Comparison of ENCODE assay signal across 23 cellular contexts in genomic region chr12:18706798-18707197, GRCh38. TPM values are rescaled to one million over a fixed set of nuclear protein-coding genes. Genes with fewer than 3 reads are reported as not detected.
"Had no signal": no experiment of that assay in that cellular context is flagged by ENCODE, and none has a peak within 500 bp of the region (broad histone marks: within the 10 kb centered on the region; RNA-seq: fewer than 3 reads in every experiment).

No MANE protein-coding gene starts in this region.

- H3K4me3 ChIP-seq: pancreas, sigmoid colon, thyroid gland had no signal

- ATAC-seq: activated CD4-positive, alpha-beta T cell treated with anti-CD3 and anti-CD28 coated beads for 36 hours; activated T-cell treated with anti-CD3 and anti-CD28 coated beads, Interleukin-2, amount 50 U/mL, for 4 hours; naive thymus-derived CD8-positive, alpha-beta T cell; pancreas; stimulated activated effector memory CD8-positive, alpha-beta T cell treated with anti-CD3 and anti-CD28 coated beads, Interleukin-12 subunit alpha, Interleukin-12 subunit beta, amount 100 ng/mL, for 72 hours; T-helper 17 cell had no signal

- DNase-seq: activated CD4-positive, alpha-beta memory T cell treated with anti-CD3 and anti-CD28 coated beads, Interleukin-2, amount 10 ng/mL, durations not matched to agents 7 days and 5 days; activated CD4-positive, alpha-beta T cell treated with anti-CD3 and anti-CD28 coated beads for 36 hours; activated effector memory CD4-positive, alpha-beta T cell treated with Interleukin-2 at 50 U/mL for 16 hours; activated naive CD4-positive, alpha-beta T cell treated with anti-CD3 and anti-CD28 coated beads, Interleukin-2, amount 50 U/mL, for 16 hours; activated T-cell treated with anti-CD3 and anti-CD28 coated beads, Interleukin-2, amount 50 U/mL, for 4 hours; brain microvascular endothelial cell; dermis blood vessel endothelial cell; glutamatergic neuron; hypothalamus; kidney glomerular epithelial cell; mesenchymal stem cell; naive thymus-derived CD8-positive, alpha-beta T cell; pancreas; sigmoid colon; stimulated activated CD4-positive, alpha-beta T cell treated with anti-CD3 and anti-CD28 coated beads, Interleukin-2, amount 100 ng/mL, for 24 hours; T-helper 17 cell; thyroid gland; WERI-Rb-1 had no signal

RNA-seq across cellular contexts. Expression of gene PLCZ1, which starts 31.0 kb away (rescaled TPM):
- total RNA-seq: activated CD4-positive, alpha-beta memory T cell treated with anti-CD3 and anti-CD28 coated beads, Interleukin-2, amount 10 ng/mL, durations not matched to agents 7 days and 5 days; activated CD4-positive, alpha-beta T cell treated with anti-CD3 and anti-CD28 coated beads for 36 hours; activated T-cell treated with anti-CD3 and anti-CD28 coated beads, Interleukin-2, amount 50 U/mL, for 4 hours; dermis blood vessel endothelial cell; epithelial cell of proximal tubule; liver; mucosa of gallbladder; naive thymus-derived CD8-positive, alpha-beta T cell; pancreas; sigmoid colon; T-helper 17 cell; thyroid gland had no signal
- polyA plus RNA-seq: naive thymus-derived CD8-positive, alpha-beta T cell; pancreas; sigmoid colon had no signal

RNA-seq across cellular contexts. Expression of gene CAPZA3, which starts 31.1 kb away (rescaled TPM):
- total RNA-seq: activated CD4-positive, alpha-beta memory T cell treated with anti-CD3 and anti-CD28 coated beads, Interleukin-2, amount 10 ng/mL, durations not matched to agents 7 days and 5 days; activated CD4-positive, alpha-beta T cell treated with anti-CD3 and anti-CD28 coated beads for 36 hours; activated T-cell treated with anti-CD3 and anti-CD28 coated beads, Interleukin-2, amount 50 U/mL, for 4 hours; cerebellum; dermis blood vessel endothelial cell; epithelial cell of proximal tubule; naive thymus-derived CD8-positive, alpha-beta T cell; pancreas; sigmoid colon; T-helper 17 cell had no signal
- polyA plus RNA-seq: liver; naive thymus-derived CD8-positive, alpha-beta T cell; sigmoid colon had no signal
